Comparison of ENCODE assay signal across 25 cellular contexts in the genomic region with DNA sequence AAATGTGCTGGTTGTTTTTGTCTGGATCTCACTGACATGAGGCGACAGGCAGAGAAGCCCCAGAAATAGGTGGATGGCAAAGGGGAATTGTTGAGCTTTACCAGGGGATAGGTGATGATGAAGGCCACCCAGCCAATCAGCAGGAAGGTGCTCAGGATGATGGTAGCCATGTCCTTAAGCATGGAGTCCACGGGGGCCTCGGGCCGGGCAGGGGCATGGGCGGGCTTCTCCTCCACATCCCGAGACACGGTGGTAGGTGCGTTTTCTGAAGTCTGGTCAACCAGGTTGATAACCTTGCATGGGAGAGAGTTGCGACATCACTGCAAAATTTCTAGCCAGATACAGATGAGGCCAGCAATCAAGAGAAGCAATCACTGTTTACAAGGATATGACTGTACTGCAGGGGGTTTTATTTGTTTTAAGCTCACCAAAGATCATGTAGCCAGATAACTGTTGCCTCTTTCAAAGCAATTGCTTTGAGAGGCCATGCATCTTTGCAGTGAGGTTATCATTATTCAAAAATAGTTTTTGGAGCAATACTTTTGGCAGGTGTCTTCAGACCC. TPM values are rescaled to one million over a fixed set of nuclear protein-coding genes. Genes with fewer than 3 reads are reported as not detected.
DNase-seq lines count a peak whose midpoint lies in the region; ATAC-seq, FAIRE-seq and TF ChIP-seq lines count a peak whose summit lies in the region.
"Had no signal": no experiment of that assay in that cellular context is flagged by ENCODE, and none has a peak within 500 bp of the region (broad histone marks: within the 10 kb centered on the region; RNA-seq: fewer than 3 reads in every experiment).

No MANE protein-coding gene starts in this region.

- H4K20me1 ChIP-seq in astrocyte (ENCODE audit: insufficient read depth, low read length) (no peaks in the 10 kb centered on the region), neural progenitor cell (ENCODE audit: low read depth) (no peaks in the 10 kb centered on the region)

- H3K4me3 ChIP-seq in astrocyte (ENCODE audit: insufficient read depth, low read depth, low read length): no peak overlapping the region
- H3K4me3 ChIP-seq in neural progenitor cell: no peak overlapping the region
- no peak overlapping the region for H3K4me3 ChIP-seq in small intestine (ENCODE audit: low read depth in 1 of 2, low read length in 2 of 2)
- H3K4me3 ChIP-seq: GM23248 had no signal

- H3K9me3 ChIP-seq in astrocyte (ENCODE audit: insufficient read depth, low read depth, low read length) (no peaks in the 10 kb centered on the region), neural progenitor cell (ENCODE audit: low read depth) (no peaks in the 10 kb centered on the region), small intestine (ENCODE audit: control insufficient read depth, low read depth) (no peaks in the 10 kb centered on the region)

- H3K27ac Mint-ChIP-seq in activated T-cell treated with anti-CD3 and anti-CD28 coated beads, Interleukin-2, amount 50 U/mL, for 72 hours: peak overlapping the region; percentile 80
- H3K27ac Mint-ChIP-seq in astrocyte (ENCODE audit: unreplicated experiment) (peak overlapping the region; percentile 63), neural progenitor cell (no peak overlapping the region)

- H3K27me3 Mint-ChIP-seq in activated T-cell treated with anti-CD3 and anti-CD28 coated beads, Interleukin-2, amount 50 U/mL, for 72 hours (ENCODE audit: low read depth): no peaks in the 10 kb centered on the region
- H3K27me3 Mint-ChIP-seq in activated T-cell treated with anti-CD3 and anti-CD28 coated beads, Interleukin-2, amount 50 U/mL, for 4 hours (ENCODE audit: low read depth): no peaks in the 10 kb centered on the region
- H3K27me3 Mint-ChIP-seq in astrocyte (ENCODE audit: low read depth, unreplicated experiment) (no peaks in the 10 kb centered on the region), neural progenitor cell (ENCODE audit: insufficient read depth, low read depth) (peaks cover 2% of the 10 kb centered on the region)
- H3K27me3 Mint-ChIP-seq: naive thymus-derived CD8-positive, alpha-beta T cell had no signal

- TF ChIP-seq CTCF in astrocyte (IDR thresholded peaks at IDR 0.05; ENCODE audit: insufficient read depth, low read depth, low read length): no peak
- no peak for TF ChIP-seq CTCF in neural progenitor cell (IDR thresholded peaks at IDR 0.05)

- no peak overlapping the region for H3K27ac ChIP-seq in astrocyte (ENCODE audit: low read depth, low read length)
- H3K27ac ChIP-seq in neural progenitor cell: no peak overlapping the region
- H3K27ac ChIP-seq in small intestine (ENCODE audit: low read depth in 1 of 2, low read length in 1 of 2): no peak overlapping the region
- H3K27ac ChIP-seq: GM23248 had no signal

- H3K4me2 ChIP-seq in astrocyte (ENCODE audit: low read length): no peak overlapping the region
- H3K4me2 ChIP-seq in neural progenitor cell: no peak overlapping the region

- H3K27me3 ChIP-seq in astrocyte (ENCODE audit: insufficient read depth, low read length) (no peaks in the 10 kb centered on the region), neural progenitor cell (no peaks in the 10 kb centered on the region), small intestine (ENCODE audit: control insufficient read depth in 2 of 2, insufficient read depth in 2 of 2, low read length in 2 of 2) (no peaks in the 10 kb centered on the region)

- no peak for ATAC-seq in activated T-cell treated with anti-CD3 and anti-CD28 coated beads, Interleukin-2, amount 50 U/mL, for 72 hours (replicated peaks in 1 of 2)
- no peak for ATAC-seq in activated T-cell treated with anti-CD3 and anti-CD28 coated beads, Interleukin-2, amount 50 U/mL, for 4 hours
- ATAC-seq: naive thymus-derived CD8-positive, alpha-beta T cell; SK-N-SH treated with all-trans-retinoic acid at 6 μM for 48 hours had no signal

- no peak overlapping the region for H3K9ac ChIP-seq in astrocyte (ENCODE audit: low read length)
- H3K9ac ChIP-seq in neural progenitor cell: no peak overlapping the region
- H3K9ac ChIP-seq: GM23248 had no signal

- H3K79me2 ChIP-seq in astrocyte (ENCODE audit: insufficient read depth, low read length): no peaks in the 10 kb centered on the region
- no peaks in the 10 kb centered on the region for H3K79me2 ChIP-seq in neural progenitor cell (ENCODE audit: low read depth)

- H2AFZ ChIP-seq in astrocyte (ENCODE audit: low read depth, low read length): no peak overlapping the region
- no peak overlapping the region for H2AFZ ChIP-seq in neural progenitor cell (replicated peaks)
- H2AFZ ChIP-seq: GM23248 had no signal

- FAIRE-seq in astrocyte (lab: Jason Lieb, UNC) (no peak), small intestine (lab: Jason Lieb, UNC) (no peak)
- FAIRE-seq: GM18507, TTC549, urothelium cell line had no signal

- no peaks in the 10 kb centered on the region for H3F3A ChIP-seq in neural progenitor cell (ENCODE audit: low read depth)

- DNase-seq in activated T-cell treated with anti-CD3 and anti-CD28 coated beads, Interleukin-2, amount 50 U/mL, for 72 hours: no peak
- DNase-seq in activated T-cell treated with anti-CD3 and anti-CD28 coated beads, Interleukin-2, amount 50 U/mL, for 4 hours: no peak
- DNase-seq in NCI-H226 (peak; percentile 14), astrocyte (ENCODE audit: low read depth) (no peak), neural progenitor cell (ENCODE audit: low spot score) (no peak), HT-29 (ENCODE audit: low spot score) (no peak), small intestine (no peak), DMS79 treated with DMSO at 0.1 percent for 48 hours (lab: John Stamatoyannopoulos, UW) (no peak)
- DNase-seq: activated CD8-positive, alpha-beta memory T cell treated with anti-CD3 and anti-CD28 coated beads for 24 hours; activated effector memory CD4-positive, alpha-beta T cell treated with anti-CD3 and anti-CD28 coated beads, Interleukin-2, amount 50 U/mL, for 16 hours; cerebellar nuclear complex; effector memory CD4-positive, alpha-beta T cell; GM23248; hippocampal formation; KBM-7; mesenchymal stem cell; naive thymus-derived CD8-positive, alpha-beta T cell; NCI-H1092; NCI-H748 treated with DMSO at 0.1 percent for 48 hours; stimulated activated CD4-positive, alpha-beta T cell treated with anti-CD3 and anti-CD28 coated beads, Interleukin-4, amount 100 ng/mL, for 24 hours had no signal

- H3K4me1 ChIP-seq in astrocyte (ENCODE audit: insufficient read depth, low read length) (peaks cover 3% of the 10 kb centered on the region), neural progenitor cell (no peaks in the 10 kb centered on the region), small intestine (ENCODE audit: control insufficient read depth in 2 of 2, insufficient read depth in 1 of 2, low read depth in 1 of 2, low read length in 1 of 2) (peaks cover 2 to 6% of the 10 kb centered on the region in 2 donors)

- H3K36me3 Mint-ChIP-seq in activated T-cell treated with anti-CD3 and anti-CD28 coated beads, Interleukin-2, amount 50 U/mL, for 72 hours (ENCODE audit: insufficient read depth in 2 of 2): peaks cover 11 to 36% of the 10 kb centered on the region in 2 donors
- peaks cover 58% of the 10 kb centered on the region for H3K36me3 Mint-ChIP-seq in activated T-cell treated with anti-CD3 and anti-CD28 coated beads, Interleukin-2, amount 50 U/mL, for 4 hours (ENCODE audit: insufficient read depth)
- peaks cover 39% of the 10 kb centered on the region for H3K36me3 Mint-ChIP-seq in astrocyte (ENCODE audit: low read depth, unreplicated experiment)
- peaks cover 9% of the 10 kb centered on the region for H3K36me3 Mint-ChIP-seq in neural progenitor cell

- H3K36me3 ChIP-seq in astrocyte (ENCODE audit: insufficient read depth, low read length): no peaks in the 10 kb centered on the region
- no peaks in the 10 kb centered on the region for H3K36me3 ChIP-seq in neural progenitor cell
- peaks cover 7 to 11% of the 10 kb centered on the region in 2 donors for H3K36me3 ChIP-seq in small intestine (ENCODE audit: control insufficient read depth in 2 of 2, insufficient read depth in 2 of 2, low read length in 2 of 2)

- H3K4me3 Mint-ChIP-seq in activated T-cell treated with anti-CD3 and anti-CD28 coated beads, Interleukin-2, amount 50 U/mL, for 72 hours: no peak overlapping the region
- no peak overlapping the region for H3K4me3 Mint-ChIP-seq in activated T-cell treated with anti-CD3 and anti-CD28 coated beads, Interleukin-2, amount 50 U/mL, for 4 hours
- H3K4me3 Mint-ChIP-seq in astrocyte (ENCODE audit: unreplicated experiment) (no peak overlapping the region), neural progenitor cell (peak overlapping the region; percentile 48)
- H3K4me3 Mint-ChIP-seq: naive thymus-derived CD8-positive, alpha-beta T cell had no signal

- WGBS in small intestine, 3 donors: 94 to 96% (median 96%) methylated on average over 9 of the region's 9 CpGs

- no peaks in the 10 kb centered on the region for H3K9me3 Mint-ChIP-seq in activated T-cell treated with anti-CD3 and anti-CD28 coated beads, Interleukin-2, amount 50 U/mL, for 72 hours
- no peaks in the 10 kb centered on the region for H3K9me3 Mint-ChIP-seq in activated T-cell treated with anti-CD3 and anti-CD28 coated beads, Interleukin-2, amount 50 U/mL, for 4 hours
- H3K9me3 Mint-ChIP-seq in astrocyte (ENCODE audit: unreplicated experiment) (peaks cover 1% of the 10 kb centered on the region), neural progenitor cell (no peaks in the 10 kb centered on the region)
- H3K9me3 Mint-ChIP-seq: naive thymus-derived CD8-positive, alpha-beta T cell had no signal

- peaks cover 46% of the 10 kb centered on the region for H3K4me1 Mint-ChIP-seq in activated T-cell treated with anti-CD3 and anti-CD28 coated beads, Interleukin-2, amount 50 U/mL, for 72 hours (ENCODE audit: low read depth)
- H3K4me1 Mint-ChIP-seq in activated T-cell treated with anti-CD3 and anti-CD28 coated beads, Interleukin-2, amount 50 U/mL, for 4 hours (ENCODE audit: low read depth): peaks cover 64% of the 10 kb centered on the region
- peaks cover 17% of the 10 kb centered on the region for H3K4me1 Mint-ChIP-seq in astrocyte (ENCODE audit: low read depth, unreplicated experiment)
- H3K4me1 Mint-ChIP-seq in neural progenitor cell: no peaks in the 10 kb centered on the region

RNA-seq across cellular contexts. Expression of a gene that starts 37.3 kb away (rescaled TPM):
- total RNA-seq in activated T-cell treated with anti-CD3 and anti-CD28 coated beads, Interleukin-2, amount 50 U/mL, for 72 hours: 10 to 100 TPM; 49.9 to 55.7 TPM
- 10 to 100 TPM; 67.0 to 88.9 (median 77.1) TPM for total RNA-seq in activated T-cell treated with anti-CD3 and anti-CD28 coated beads, Interleukin-2, amount 50 U/mL, for 4 hours
- total RNA-seq in astrocyte (not detected in 2 replicates), neural progenitor cell (ENCODE audit: low replicate concordance) (not detected in 2 replicates)
- total RNA-seq in HT-29 (2014; rRNA removed; shearing (Covaris generic)): 0.21 and 0.64 TPM in 2 replicates
- polyA plus RNA-seq in small intestine: 10 to 100 TPM in 2 of 3 donors, 1 to 10 TPM in 1; 4.5 to 40.1 (median 10.8) TPM

RNA-seq across cellular contexts. Expression of a gene that starts 59.6 kb away (rescaled TPM):
- 1 to 10 TPM in 1 of 2 donors, under 1 TPM in 1; 0.96 to 1.1 TPM for total RNA-seq in activated T-cell treated with anti-CD3 and anti-CD28 coated beads, Interleukin-2, amount 50 U/mL, for 72 hours
- under 1 TPM in 1 of 3 donors, not detected in 2; 0.16 TPM for total RNA-seq in activated T-cell treated with anti-CD3 and anti-CD28 coated beads, Interleukin-2, amount 50 U/mL, for 4 hours
- total RNA-seq in astrocyte: 0.54 and 0.94 TPM in 2 replicates
- 0.95 and 1.5 TPM in 2 replicates for total RNA-seq in neural progenitor cell (ENCODE audit: low replicate concordance)
- total RNA-seq in HT-29 (2014; rRNA removed; shearing (Covaris generic)): 0.10 TPM in 1 of 2 replicates, not detected in the other
- under 1 TPM in 1 of 3 donors, not detected in 2; 0.16 TPM for polyA plus RNA-seq in small intestine
- total RNA-seq: GM23248, skeletal muscle tissue had no signal
- polyA plus RNA-seq: GM23248 had no signal

Comparison
In these comparisons a context has a peak if more than half of its experiments do, and no peak if none do; other contexts are left out.
1. RNA of a gene that starts 37.3 kb away (total RNA-seq): 67.0 to 88.9 TPM in activated T-cell treated with anti-CD3 and anti-CD28 coated beads, Interleukin-2, amount 50 U/mL, for 4 hours and 49.9 to 55.7 TPM in activated T-cell treated with anti-CD3 and anti-CD28 coated beads, Interleukin-2, amount 50 U/mL, for 72 hours; 0.21 to 0.64 TPM in HT-29, not detected in astrocyte and not detected in neural progenitor cell; every median in the first group is over 10 times any median in the second.